ENCODE assay signal across 16 cellular contexts in the genomic region with DNA sequence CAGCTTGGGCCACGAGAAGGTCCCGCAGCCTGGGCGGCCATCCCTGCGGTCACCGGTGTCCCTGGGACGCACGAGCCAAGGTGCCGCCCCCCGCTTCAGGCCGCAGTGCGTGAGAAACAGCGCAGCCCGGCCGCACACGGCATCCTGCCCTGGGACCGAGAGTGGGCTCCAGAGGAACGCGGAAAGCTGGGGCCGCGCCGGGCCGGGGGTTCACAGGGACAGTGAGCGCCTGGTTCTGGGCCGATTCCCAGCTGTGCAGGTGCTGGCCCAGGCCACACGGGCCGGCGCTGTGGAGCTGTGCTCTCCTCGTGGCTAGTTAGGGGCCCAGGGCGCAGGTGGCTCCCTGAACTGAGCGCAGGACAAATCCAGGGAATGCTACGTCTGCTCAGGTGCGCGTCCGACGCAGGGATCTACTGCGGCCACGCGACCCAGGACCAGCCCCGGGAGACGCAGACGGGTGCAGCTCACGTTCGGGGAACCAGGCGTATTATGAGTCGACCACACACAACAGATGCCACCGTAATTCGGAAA. TPM values are rescaled to one million over a fixed set of nuclear protein-coding genes. Genes with fewer than 3 reads are reported as not detected.
A peak's percentile ranks its signal among the peaks of the same experiment; 100 is the strongest.
DNase-seq lines count a peak whose midpoint lies in the region; ATAC-seq and TF ChIP-seq lines count a peak whose summit lies in the region.
"Had no signal": no experiment of that assay in that cellular context is flagged by ENCODE, and none has a peak within 500 bp of the region (broad histone marks: within the 10 kb centered on the region; RNA-seq: fewer than 3 reads in every experiment).

No MANE protein-coding gene starts in this region.

- no peak overlapping the region for H3K27ac ChIP-seq in WERI-Rb-1
- H3K27ac ChIP-seq in effector memory CD4-positive, alpha-beta T cell (ENCODE audit: insufficient read depth, low read length, poor library complexity, severe bottlenecking) = no peak overlapping the region
- H3K27ac ChIP-seq: BLaER1 treated with 17β-estradiol and CSF1 and Interleukin-3, amounts not matched to agents 10 nM and 100 nM had no signal

- DNase-seq in WERI-Rb-1 (peak; percentile 3), left cardiac atrium (peak; percentile 13), mesenteric fat pad (ENCODE audit: low spot score) (peak; percentile 67), sciatic nerve (ENCODE audit: low spot score) (peak; percentile 51)
- DNase-seq in activated CD4-positive, alpha-beta T cell treated with anti-CD3 and anti-CD28 coated beads, Interleukin-2, amount 10 ng/mL, durations not matched to agents 24 days and 14 days = no peak
- DNase-seq in effector memory CD4-positive, alpha-beta T cell = no peak
- DNase-seq: DMS79 treated with DMSO at 0.1 percent for 48 hours, H9, NCI-H1105, NCI-H187, NCI-H345, NCI-H526 treated with DMSO at 0.1 percent for 48 hours had no signal

- no peaks in the 10 kb centered on the region for H3K27me3 Mint-ChIP-seq in activated CD4-positive, alpha-beta T cell treated with anti-CD3 and anti-CD28 coated beads, Interleukin-2, amount 10 ng/mL, durations not matched to agents 24 days and 14 days
- H3K27me3 Mint-ChIP-seq: CD8-positive, alpha-beta memory T cell had no signal

- H3K4me1 Mint-ChIP-seq in activated CD4-positive, alpha-beta T cell treated with anti-CD3 and anti-CD28 coated beads, Interleukin-2, amount 10 ng/mL, durations not matched to agents 24 days and 14 days = no peaks in the 10 kb centered on the region
- H3K4me1 Mint-ChIP-seq: CD8-positive, alpha-beta memory T cell had no signal

- H3K36me3 ChIP-seq in WERI-Rb-1 = peaks cover 10% of the 10 kb centered on the region
- peaks cover 4% of the 10 kb centered on the region for H3K36me3 ChIP-seq in effector memory CD4-positive, alpha-beta T cell (ENCODE audit: control insufficient read depth, insufficient read depth, low read length)

- TF ChIP-seq CTCF in WERI-Rb-1 (IDR thresholded peaks at IDR 0.05; ENCODE audit: low read depth, low read length) = no peak

- ATAC-seq in left cardiac atrium (no peak), sciatic nerve (no peak), HG02798 (IDR thresholded peaks at IDR 0.05; ENCODE audit: poor library complexity, unreplicated experiment) (no peak), GM21360 (IDR thresholded peaks at IDR 0.05; ENCODE audit: unreplicated experiment) (no peak)

- no peaks in the 10 kb centered on the region for H3K4me1 ChIP-seq in effector memory CD4-positive, alpha-beta T cell (ENCODE audit: control insufficient read depth, insufficient read depth, low read length, poor library complexity, severe bottlenecking)

- no peak overlapping the region for H3K27ac Mint-ChIP-seq in activated CD4-positive, alpha-beta T cell treated with anti-CD3 and anti-CD28 coated beads, Interleukin-2, amount 10 ng/mL, durations not matched to agents 24 days and 14 days
- H3K27ac Mint-ChIP-seq: CD8-positive, alpha-beta memory T cell; H9 had no signal

- H3K9me3 ChIP-seq in WERI-Rb-1 (ENCODE audit: severe bottlenecking) = peaks cover 7% of the 10 kb centered on the region
- H3K9me3 ChIP-seq in effector memory CD4-positive, alpha-beta T cell (ENCODE audit: control insufficient read depth, low read length) = no peaks in the 10 kb centered on the region

- H3K4me3 Mint-ChIP-seq in activated CD4-positive, alpha-beta T cell treated with anti-CD3 and anti-CD28 coated beads, Interleukin-2, amount 10 ng/mL, durations not matched to agents 24 days and 14 days = no peak overlapping the region
- H3K4me3 Mint-ChIP-seq: CD8-positive, alpha-beta memory T cell; H9 had no signal

- no peak overlapping the region for H3K4me3 ChIP-seq in WERI-Rb-1 (ENCODE audit: low read depth, low read length)
- no peak overlapping the region for H3K4me3 ChIP-seq in effector memory CD4-positive, alpha-beta T cell (ENCODE audit: insufficient read depth, low read depth, low read length, poor library complexity, severe bottlenecking)

- no peaks in the 10 kb centered on the region for H3K27me3 ChIP-seq in WERI-Rb-1 (ENCODE audit: insufficient read depth, low read depth, severe bottlenecking)
- no peaks in the 10 kb centered on the region for H3K27me3 ChIP-seq in effector memory CD4-positive, alpha-beta T cell (replicated peaks; ENCODE audit: control insufficient read depth, insufficient read depth, low read length, poor library complexity, severe bottlenecking)
- H3K27me3 ChIP-seq: BLaER1 treated with 17β-estradiol and CSF1 and Interleukin-3, amounts not matched to agents 10 nM and 100 nM had no signal

- intact Hi-C loops in left cardiac atrium (cut with DNase I) (no loop called here), sciatic nerve (cut with DNase I) (no loop called here)
- intact Hi-C loops in activated CD4-positive, alpha-beta T cell treated with anti-CD3 and anti-CD28 coated beads, Interleukin-2, amount 10 ng/mL, durations not matched to agents 24 days and 14 days (cut with micrococcal nuclease) = no loop called here

- no peaks in the 10 kb centered on the region for H3K9me3 Mint-ChIP-seq in activated CD4-positive, alpha-beta T cell treated with anti-CD3 and anti-CD28 coated beads, Interleukin-2, amount 10 ng/mL, durations not matched to agents 24 days and 14 days
- H3K9me3 Mint-ChIP-seq: CD8-positive, alpha-beta memory T cell had no signal

- H3K36me3 Mint-ChIP-seq in activated CD4-positive, alpha-beta T cell treated with anti-CD3 and anti-CD28 coated beads, Interleukin-2, amount 10 ng/mL, durations not matched to agents 24 days and 14 days (ENCODE audit: low read depth) = peaks cover 32% of the 10 kb centered on the region

RNA-seq across cellular contexts. Expression of a gene that starts 25.8 kb away (rescaled TPM):
- total RNA-seq in left cardiac atrium (10 to 100 TPM; 48.0 to 55.6 TPM), mesenteric fat pad (48.1 TPM), sciatic nerve (43.1 TPM)
- 66.3 and 70.5 TPM in 2 replicates for total RNA-seq in activated CD4-positive, alpha-beta T cell treated with anti-CD3 and anti-CD28 coated beads, Interleukin-2, amount 10 ng/mL, durations not matched to agents 24 days and 14 days

RNA-seq across cellular contexts. Expression of a gene that starts 42.3 kb away (rescaled TPM):
- total RNA-seq in left cardiac atrium (100 to 1,000 TPM; 104 to 114 TPM), mesenteric fat pad (7.3 TPM), sciatic nerve (35.4 TPM)
- total RNA-seq in activated CD4-positive, alpha-beta T cell treated with anti-CD3 and anti-CD28 coated beads, Interleukin-2, amount 10 ng/mL, durations not matched to agents 24 days and 14 days = 47.5 and 47.8 TPM in 2 replicates

Comparison
In these comparisons a context has a peak if more than half of its experiments do, and no peak if none do; other contexts are left out.
1. DNase-seq: peak in WERI-Rb-1 (single experiment), left cardiac atrium (single experiment), mesenteric fat pad (single experiment) and sciatic nerve (single experiment); none in activated CD4-positive, alpha-beta T cell treated with anti-CD3 and anti-CD28 coated beads, Interleukin-2, amount 10 ng/mL, durations not matched to agents 24 days and 14 days (single experiment) and effector memory CD4-positive, alpha-beta T cell (0 of 3).